In genomic region chr1:110088739-110089316, GRCh38 we compare ENCODE assay signal across 12 cellular contexts. TPM values are rescaled to one million over a fixed set of nuclear protein-coding genes. Genes with fewer than 3 reads are reported as not detected.
"Had no signal": no experiment of that assay in that cellular context is flagged by ENCODE, and none has a peak within 500 bp of the region (broad histone marks: within the 10 kb centered on the region; RNA-seq: fewer than 3 reads in every experiment).

No MANE protein-coding gene starts in this region.

- DNase-seq: activated B cell treated with CpG ODN at 0.5 μM for 24 hours; activated CD4-positive, alpha-beta T cell treated with anti-CD3 and anti-CD28 coated beads for 1 hour; NCI-H187 treated with DMSO at 0.1 percent for 48 hours; NCI-H526 treated with DMSO at 0.1 percent for 48 hours had no signal

- H3K4me3 ChIP-seq: cardiac muscle cell had no signal

- H3K36me3 ChIP-seq: cardiac muscle cell had no signal

- H3K27ac ChIP-seq: cardiac muscle cell had no signal

RNA-seq across cellular contexts. Expression of gene ALX3, which starts 18.4 kb away (rescaled TPM):
- total RNA-seq: activated B cell treated with CpG ODN at 0.5 μM for 24 hours; activated CD4-positive, alpha-beta memory T cell treated with anti-CD3 and anti-CD28 coated beads for 36 hours; activated CD4-positive, alpha-beta T cell treated with anti-CD3 and anti-CD28 coated beads, Interleukin-2, amount 10 ng/mL, durations not matched to agents 7 days and 5 days; activated naive CD4-positive, alpha-beta T cell treated with anti-CD3 and anti-CD28 coated beads, Interleukin-2, amount 50 U/mL, for 72 hours; activated T-cell treated with anti-CD3 and anti-CD28 coated beads, Interleukin-2, amount 50 U/mL, for 4 hours; astrocyte; NCI-H460; SK-MEL-5 had no signal
- polyA plus RNA-seq: cardiac muscle cell had no signal

RNA-seq across cellular contexts. Expression of gene UBL4B, which starts 23.4 kb away (rescaled TPM):
- total RNA-seq: activated B cell treated with CpG ODN at 0.5 μM for 24 hours; activated CD4-positive, alpha-beta memory T cell treated with anti-CD3 and anti-CD28 coated beads for 36 hours; activated CD4-positive, alpha-beta T cell treated with anti-CD3 and anti-CD28 coated beads, Interleukin-2, amount 10 ng/mL, durations not matched to agents 7 days and 5 days; activated naive CD4-positive, alpha-beta T cell treated with anti-CD3 and anti-CD28 coated beads, Interleukin-2, amount 50 U/mL, for 72 hours; activated T-cell treated with anti-CD3 and anti-CD28 coated beads, Interleukin-2, amount 50 U/mL, for 4 hours; astrocyte; NCI-H460; SK-MEL-5 had no signal
- polyA plus RNA-seq: cardiac muscle cell had no signal
